Comparison of ENCODE assay signal across 1 cellular context in genomic region chr3:5133689-5134088, GRCh38.
TF ChIP-seq lines count a peak whose summit lies in the region.

No MANE protein-coding gene starts in this region.

TF ChIP-seq in GM12878, 131 proteins besides CTCF, POLR2A, EP300 and RAD21:
- TF ChIP-seq POLR2AphosphoS5 (IDR thresholded peaks at IDR 0.05; ENCODE audit: low read length) (peak; percentile 12; the same call in 1 of the 2 replicates), SUPT20H (IDR thresholded peaks at IDR 0.05; ENCODE audit: borderline replicate concordance, control insufficient read depth, low read depth, low read length) (no peak)
